In genomic region chr1:226002667-226003501, GRCh38 we compare ENCODE assay signal across 8 cellular contexts. TPM values are rescaled to one million over a fixed set of nuclear protein-coding genes. Genes with fewer than 3 reads are reported as not detected.
DNase-seq lines count a peak whose midpoint lies in the region; ATAC-seq and TF ChIP-seq lines count a peak whose summit lies in the region.

No MANE protein-coding gene starts in this region.

- H3K27ac ChIP-seq in Karpas-422 (ENCODE audit: low read length) = no peak overlapping the region
- 0 out of 2 replicates have a peak overlapping the region, but pooled peaks have one; percentile 11 for H3K27ac ChIP-seq in SK-N-MC
- H3K27ac ChIP-seq in dorsolateral prefrontal cortex = peak overlapping the region in 56 of 59 donors; percentile 11 to 99 (median 77)
- peak overlapping the region; percentile 68 for H3K27ac ChIP-seq in mesodermal cell (ENCODE audit: low read depth, low read length, severe bottlenecking)

- no peaks in the 10 kb centered on the region for H4K20me1 ChIP-seq in Karpas-422 (ENCODE audit: insufficient read depth, low read depth, low read length)

- no peak overlapping the region for H3K9ac ChIP-seq in Karpas-422 (ENCODE audit: low read length)
- no peak overlapping the region for H3K9ac ChIP-seq in SK-N-MC (ENCODE audit: insufficient read length)

- H3K36me3 ChIP-seq in Karpas-422 (ENCODE audit: insufficient read depth, low read length) (no peaks in the 10 kb centered on the region), SK-N-MC (ENCODE audit: insufficient read depth, low read length) (no peaks in the 10 kb centered on the region), mesodermal cell (ENCODE audit: control insufficient read depth, insufficient read depth, low read length) (no peaks in the 10 kb centered on the region)

- peak overlapping the region; percentile 27 for H3K4me2 ChIP-seq in Karpas-422 (ENCODE audit: low read depth, low read length, poor library complexity, severe bottlenecking)

- H3K9me3 ChIP-seq in Karpas-422 (ENCODE audit: low read length) = no peaks in the 10 kb centered on the region
- no peaks in the 10 kb centered on the region for H3K9me3 ChIP-seq in SK-N-MC (ENCODE audit: low read depth, low read length)
- H3K9me3 ChIP-seq in mesodermal cell (ENCODE audit: control insufficient read depth, low read length) = no peaks in the 10 kb centered on the region

- H3K9me2 ChIP-seq in Karpas-422 (replicated peaks; ENCODE audit: insufficient read depth, low read length) = no peaks in the 10 kb centered on the region

- H3K27me3 ChIP-seq in Karpas-422 (ENCODE audit: low read length) (no peaks in the 10 kb centered on the region), dorsolateral prefrontal cortex (no peaks in the 10 kb centered on the region)

- ATAC-seq in GM19351 (IDR thresholded peaks at IDR 0.05; ENCODE audit: unreplicated experiment) (no peak), HG03097 (IDR thresholded peaks at IDR 0.05; ENCODE audit: low FRiP score, unreplicated experiment) (no peak), GM21723 (IDR thresholded peaks at IDR 0.05; ENCODE audit: unreplicated experiment) (no peak)

- intact Hi-C loops in dorsolateral prefrontal cortex (cut with DNase I) = no loop called here

- DNase-seq in DMS53 (lab: John Stamatoyannopoulos, UW) (peak; percentile 77), Karpas-422 (no peak), SK-N-MC (ENCODE audit: low read depth, low spot score) (no peak), dorsolateral prefrontal cortex (peak in 1 of 10 donors; percentile 51)

- H3K79me2 ChIP-seq in Karpas-422 (ENCODE audit: low read length) = peaks cover 13% of the 10 kb centered on the region

- peak overlapping the region; percentile 66; the same call in 1 of the 2 replicates for H2AFZ ChIP-seq in Karpas-422 (ENCODE audit: low read length)

- no peak for TF ChIP-seq CTCF in dorsolateral prefrontal cortex (IDR thresholded peaks at IDR 0.05 in 54 of 56, conservative IDR thresholded peaks at IDR 0.05 in 2 of 56; ENCODE audit: low read depth in 1 of 56, partially characterized antibody in 56 of 56)

- H3K4me3 ChIP-seq in Karpas-422 (ENCODE audit: low read length) = no peak overlapping the region
- H3K4me3 ChIP-seq in SK-N-MC = 0 out of 2 replicates have a peak overlapping the region, but pooled peaks have one; percentile 5
- H3K4me3 ChIP-seq in dorsolateral prefrontal cortex = peak overlapping the region in 17 of 59 donors; percentile 4 to 30 (median 18)
- no peak overlapping the region for H3K4me3 ChIP-seq in mesodermal cell (ENCODE audit: extremely low read depth, insufficient read depth, low read length, poor library complexity, severe bottlenecking)

- H3K4me1 ChIP-seq in Karpas-422 (ENCODE audit: low read length) (peaks cover 25% of the 10 kb centered on the region), mesodermal cell (ENCODE audit: control insufficient read depth, insufficient read depth, low read length, poor library complexity, severe bottlenecking) (peaks cover 8% of the 10 kb centered on the region)

- 53 to 60% methylated on average over 3 to 4 of the region's 4 CpGs for WGBS in mesodermal cell (ENCODE audit: insufficient coverage in 2 of 2), 2 experiments

RNA-seq across cellular contexts. Expression of gene SDE2, which starts 3.7 kb away (rescaled TPM):
- total RNA-seq in Karpas-422 (2014; rRNA removed; shearing (Covaris generic); ENCODE audit: low replicate concordance) = 15.7 and 21.8 TPM in 2 replicates
- total RNA-seq in dorsolateral prefrontal cortex = 10 to 100 TPM; 10.8 to 22.0 (median 14.6) TPM
- polyA plus RNA-seq in mesodermal cell (2013, experiment 1 of 2) = 13.5 TPM
- polyA plus RNA-seq in mesodermal cell (2013, experiment 2 of 2) = 13.4 TPM

RNA-seq across cellular contexts. Expression of gene H3-3A, which starts 59.6 kb away (rescaled TPM):
- total RNA-seq in Karpas-422 (2014; rRNA removed; shearing (Covaris generic); ENCODE audit: low replicate concordance) = 236 and 436 TPM in 2 replicates
- 100 to 1,000 TPM; 134 to 298 (median 177) TPM for total RNA-seq in dorsolateral prefrontal cortex
- polyA plus RNA-seq in mesodermal cell (2013, experiment 1 of 2) = 906 TPM
- 1,001 TPM for polyA plus RNA-seq in mesodermal cell (2013, experiment 2 of 2)
